Comparison of ENCODE assay signal across 20 cellular contexts in genomic region chr2:35255826-35256225, GRCh38.
"Had no signal": no experiment of that assay in that cellular context is flagged by ENCODE, and none has a peak within 500 bp of the region (broad histone marks: within the 10 kb centered on the region; RNA-seq: fewer than 3 reads in every experiment).

No MANE protein-coding gene starts in this region.

- DNase-seq: stimulated activated CD4-positive, alpha-beta T cell treated with anti-CD3 and anti-CD28 coated beads, Interleukin-2, amount 100 ng/mL, for 48 hours; stimulated activated CD4-positive, alpha-beta T cell treated with anti-CD3 and anti-CD28 coated beads, Interleukin-4, amount 100 ng/mL, for 1 hour; stimulated activated CD4-positive, alpha-beta T cell treated with anti-CD3 and anti-CD28 coated beads, Interleukin-4, amount 100 ng/mL, for 24 hours; stimulated activated CD4-positive, alpha-beta T cell treated with anti-CD3 and anti-CD28 coated beads, Interleukin-4, amount 100 ng/mL, for 4 hours; stimulated activated CD8-positive, alpha-beta memory T cell treated with anti-CD3 and anti-CD28 coated beads, Interleukin-4, amount 100 ng/mL, for 48 hours; stimulated activated naive B cell treated with anti-CD40 and anti-IgM and Interleukin-4, amounts not matched to agents 10 μg/mL and 1 μg/mL and 100 μg/mL, for 72 hours; stimulated activated naive CD4-positive, alpha-beta T cell; stimulated activated naive CD4-positive, alpha-beta T cell treated with Interleukin-2 at 50 U/mL for 16 hours; stimulated activated naive CD8-positive, alpha-beta T cell treated with anti-CD3 and anti-CD28 coated beads, Interleukin-15, amount 100 ng/mL, for 72 hours; stimulated activated naive CD8-positive, alpha-beta T cell treated with anti-CD3 and anti-CD28 coated beads, Interleukin-15, Interleukin-2, amounts not matched to agents 100 U/mL and 50 U/mL, for 24 hours; stomach; substantia nigra; testis; thyroid gland; tibial artery; transverse colon; trophoblast cell; upper lobe of left lung; upper lobe of right lung; uterus had no signal
